8 cellular contexts compared by ENCODE assay signal in genomic region chr21:45974073-45975016, GRCh38. TPM values are rescaled to one million over a fixed set of nuclear protein-coding genes. Genes with fewer than 3 reads are reported as not detected.
DNase-seq lines count a peak whose midpoint lies in the region; ATAC-seq, FAIRE-seq and TF ChIP-seq lines count a peak whose summit lies in the region.

No MANE protein-coding gene starts in this region.

- intact Hi-C loops in A673 (cut with micrococcal nuclease; ENCODE audit: unreplicated experiment) = loop anchor here (5.0 kb wide), 2 partner anchors 168 to 253 kb away; partner anchors contain the start of gene LSS

- 0 out of 2 replicates have a peak overlapping the region, but pooled peaks have one; percentile 39 for H2AK5ac ChIP-seq in H1 (ENCODE audit: low read depth, low read length)

- H3K27me3 ChIP-seq in A673 (replicated peaks; ENCODE audit: insufficient read depth, low read depth, low read length, poor library complexity) (no peaks in the 10 kb centered on the region), H1 (replicated peaks in 1 of 4; ENCODE audit: control insufficient read depth in 3 of 4, extremely low read depth in 1 of 4, insufficient read depth in 3 of 4, low read length in 3 of 4) (peaks cover 0 to 23% (median 11%) of the 10 kb centered on the region in 4 experiments; a peak in 4 of 7 replicates)

- H3K4me1 ChIP-seq in A673 (ENCODE audit: insufficient read depth, low read length, poor library complexity, severe bottlenecking) (peaks cover 72% of the 10 kb centered on the region), H1 (replicated peaks in 1 of 4; ENCODE audit: control insufficient read depth in 3 of 4, insufficient read depth in 4 of 4, low read length in 3 of 4) (peaks cover 0 to 34% (median 18%) of the 10 kb centered on the region in 4 experiments; a peak in 6 of 7 replicates)

- H3K36me3 ChIP-seq in A673 (ENCODE audit: insufficient read depth, low read length, poor library complexity, severe bottlenecking) (no peaks in the 10 kb centered on the region), H1 (ENCODE audit: control insufficient read depth in 2 of 4, insufficient read depth in 4 of 4, low read length in 3 of 4) (no peaks in the 10 kb centered on the region)

- POLR2A ChIA-PET in A673 (lab: Charles Lee; ENCODE audit: low non-redundant PET) (no interaction called here), H1 (lab: Charles Lee; ENCODE audit: partially characterized antibody) (interaction anchor here (0.6 to 1.0 kb wide), 4 partner anchors 21 to 169 kb away, joined by 3 to 4 read pairs (median 3); no protein-coding TSS in a partner anchor)

- TF ChIP-seq CTCF in A673 (conservative IDR thresholded peaks at IDR 0.05; ENCODE audit: low read depth, low read length) (no peak), H1 (IDR thresholded peaks at IDR 0.05; ENCODE audit: control extremely low read depth in 1 of 3, insufficient read depth in 1 of 3, low read depth in 1 of 3, low read length in 3 of 3) (no peak), type B pancreatic cell (conservative IDR thresholded peaks at IDR 0.05) (no peak)

- peak overlapping the region; percentile 88; the same call in 1 of the 2 replicates for H2BK15ac ChIP-seq in H1 (ENCODE audit: low read length)

- FAIRE-seq in GM12892 (lab: Jason Lieb, UNC) = no peak
- FAIRE-seq in H1 (lab: Jason Lieb, UNC) = no peak

- peak overlapping the region; percentile 92; the same call in 1 of the 2 replicates for H2BK12ac ChIP-seq in H1 (ENCODE audit: low read depth, low read length)

- TF ChIP-seq POLR2A in GM12892 (IDR thresholded peaks at IDR 0.05; ENCODE audit: low read depth, low read length) = no peak
- no peak for TF ChIP-seq POLR2A in H1 (IDR thresholded peaks at IDR 0.05; ENCODE audit: control extremely low read depth in 1 of 2, low read depth in 2 of 2, low read length in 2 of 2)
- no peak for TF ChIP-seq POLR2A in GM18505 (IDR thresholded peaks at IDR 0.05; ENCODE audit: borderline replicate concordance, extremely low read depth, insufficient read depth, insufficient read length)

- H3K27ac Mint-ChIP-seq in memory B cell (no peak overlapping the region), type B pancreatic cell (no peak overlapping the region)

- H3K27me3 Mint-ChIP-seq in memory B cell = peaks cover 7% of the 10 kb centered on the region
- peaks cover 36% of the 10 kb centered on the region for H3K27me3 Mint-ChIP-seq in type B pancreatic cell

- H3K9me3 Mint-ChIP-seq in memory B cell (no peaks in the 10 kb centered on the region), type B pancreatic cell (no peaks in the 10 kb centered on the region)

- no peak for TF ChIP-seq RAD21 in H1 (IDR thresholded peaks at IDR 0.05 in 1 of 2, conservative IDR thresholded peaks at IDR 0.05 in 1 of 2; ENCODE audit: low read depth in 2 of 2, low read length in 2 of 2)

- H2BK120ac ChIP-seq in H1 (replicated peaks; ENCODE audit: low read depth, low read length) = peak overlapping the region; percentile 94

- H3K56ac ChIP-seq in H1 (replicated peaks; ENCODE audit: insufficient read length, low read depth, low read length) = peak overlapping the region; percentile 80

- H3K23ac ChIP-seq in H1 (ENCODE audit: insufficient read length) = no peak overlapping the region

- peak; percentile 36 for ATAC-seq in memory B cell (ENCODE audit: low read depth)
- ATAC-seq in GM18505 (IDR thresholded peaks at IDR 0.05; ENCODE audit: unreplicated experiment) = no peak

- H3K14ac ChIP-seq in H1 (ENCODE audit: insufficient read length) = peak overlapping the region; percentile 61

- H3K4me3 Mint-ChIP-seq in memory B cell (peak overlapping the region; percentile 79), type B pancreatic cell (peak overlapping the region; percentile 86)

- H2BK20ac ChIP-seq in H1 (ENCODE audit: low read length) = peak overlapping the region; percentile 72; the same call in 1 of the 2 replicates

- H3K9me3 ChIP-seq in A673 (ENCODE audit: low read depth, low read length, poor library complexity, severe bottlenecking) (no peaks in the 10 kb centered on the region), H1 (ENCODE audit: insufficient read depth in 2 of 2, low read depth in 1 of 2, low read length in 1 of 2) (no peaks in the 10 kb centered on the region)

- peak overlapping the region in 2 of 4 experiments; percentile 20 to 34; a peak in 4 of 7 replicates for H3K9ac ChIP-seq in H1 (replicated peaks in 1 of 4; ENCODE audit: extremely low read depth in 1 of 4, low read depth in 3 of 4, low read length in 3 of 4)

- H3K23me2 ChIP-seq in H1 (ENCODE audit: low read depth, low read length) = peaks cover 26% of the 10 kb centered on the region; the same call in 1 of the 2 replicates

- no peaks in the 10 kb centered on the region for H4K20me1 ChIP-seq in H1 (replicated peaks in 1 of 2; ENCODE audit: control insufficient read depth in 1 of 2, insufficient read depth in 2 of 2, low read length in 2 of 2)

- peak overlapping the region; percentile 78; the same call in 1 of the 2 replicates for H2BK5ac ChIP-seq in H1 (ENCODE audit: low read depth, low read length)

- H3K4me1 Mint-ChIP-seq in memory B cell (peaks cover 3% of the 10 kb centered on the region), type B pancreatic cell (ENCODE audit: unreplicated experiment) (peaks cover 24% of the 10 kb centered on the region)

- peak overlapping the region; percentile 99 for H3K4ac ChIP-seq in H1 (replicated peaks; ENCODE audit: insufficient read length, low read depth, low read length)

- no peak for DNase-seq in A673 (ENCODE audit: low spot score)
- peak; percentile 54 for DNase-seq in GM12892 (ENCODE audit: insufficient read length)
- peak; percentile 93 for DNase-seq in SW480 (ENCODE audit: low spot score)
- peak in 1 of 2 experiments; percentile 78 for DNase-seq in H1 (ENCODE audit: low read depth in 1 of 2, low spot score in 2 of 2)
- no peak for DNase-seq in memory B cell (ENCODE audit: low spot score in 2 of 2)
- peak; percentile 77 for DNase-seq in type B pancreatic cell (ENCODE audit: extremely low spot score, unreplicated experiment)
- no peak for DNase-seq in epidermal melanocyte (ENCODE audit: insufficient read length, low spot score)

- H3K36me3 Mint-ChIP-seq in memory B cell (no peaks in the 10 kb centered on the region), type B pancreatic cell (no peaks in the 10 kb centered on the region)

- H3K4me3 ChIP-seq in A673 (ENCODE audit: low read depth, low read length, poor library complexity, severe bottlenecking) (peak overlapping the region; percentile 45), H1 (ENCODE audit: extremely low read depth in 1 of 4, insufficient read depth in 2 of 4, low read depth in 3 of 4, low read length in 4 of 4) (peak overlapping the region; percentile 42 to 71 (median 60))

- H4K91ac ChIP-seq in H1 (replicated peaks; ENCODE audit: insufficient read length, low read length) = peak overlapping the region; percentile 99

- CTCF ChIA-PET in A673 (lab: Charles Lee) = interaction anchor here (0.6 to 1.7 kb wide), 5 partner anchors 20 to 444 kb away, joined by 3 to 20 read pairs (median 8); partner anchors contain the start of gene C21orf58
- CTCF ChIA-PET in H1 (lab: Charles Lee; ENCODE audit: partially characterized antibody) = interaction anchor here (0.5 to 5.2 kb wide), 12 partner anchors 8 to 619 kb away, joined by 3 to 47 read pairs (median 4); partner anchors contain the start of gene COL6A1

- WGBS in H1 (ENCODE audit: extremely low coverage in 1 of 2, insufficient coverage in 1 of 2, insufficient read length in 1 of 2, insufficient replicate concordance in 2 of 2, low coverage in 1 of 2, low lambda C conversion rate in 2 of 2, missing lambda C conversion rate in 1 of 2), 2 experiments = 2% methylated on average over 45 of the region's 59 CpGs; no CpG with 5 or more reads in 1 of the 2 experiments

- peak overlapping the region; percentile 99 for H3K18ac ChIP-seq in H1 (ENCODE audit: extremely low read depth, low read length)

- H3K27ac ChIP-seq in A673 (ENCODE audit: low read depth, low read length, poor library complexity, severe bottlenecking) = peak overlapping the region; percentile 73
- H3K27ac ChIP-seq in H1 (ENCODE audit: low read depth, low read length) = no peak overlapping the region

- H3K79me2 ChIP-seq in H1 (ENCODE audit: control insufficient read depth in 1 of 2, insufficient read depth in 2 of 2, low read length in 2 of 2) = no peaks in the 10 kb centered on the region

- H4K8ac ChIP-seq in H1 (ENCODE audit: extremely low read depth, insufficient read depth, low read length) = peak overlapping the region; percentile 81

- no peak for TF ChIP-seq EP300 in H1 (IDR thresholded peaks at IDR 0.05; ENCODE audit: borderline replicate concordance in 1 of 2, low read depth in 2 of 2, low read length in 2 of 2)

- peak overlapping the region; percentile 88 for H4K5ac ChIP-seq in H1 (ENCODE audit: insufficient read length, low read depth, low read length)

- H3K79me1 ChIP-seq in H1 (ENCODE audit: low read depth, low read length) = no peaks in the 10 kb centered on the region

- no TSS peak for BruUV-seq in A673 (replicated peaks; lab: Mats Ljungman, UMichigan)

- peak overlapping the region; percentile 97 for H3K4me2 ChIP-seq in H1 (ENCODE audit: insufficient read depth in 1 of 2, low read depth in 2 of 2, low read length in 2 of 2)

- no peak overlapping the region; the same call in 1 of the 2 replicates for H2AFZ ChIP-seq in H1 (ENCODE audit: low read length)

TF ChIP-seq in H1, 55 proteins besides CTCF, POLR2A, EP300 and RAD21 (continues in another document):
- TF ChIP-seq, protein P1, sequence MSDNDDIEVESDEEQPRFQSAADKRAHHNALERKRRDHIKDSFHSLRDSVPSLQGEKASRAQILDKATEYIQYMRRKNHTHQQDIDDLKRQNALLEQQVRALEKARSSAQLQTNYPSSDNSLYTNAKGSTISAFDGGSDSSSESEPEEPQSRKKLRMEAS (IDR thresholded peaks at IDR 0.05) = peak; percentile 65
- TF ChIP-seq TAF1 (IDR thresholded peaks at IDR 0.05; ENCODE audit: low read depth, low read length) = 0 out of 2 replicates have a peak, but pooled peaks have one; percentile 15
- no peak for TF ChIP-seq BCL11A (IDR thresholded peaks at IDR 0.05; ENCODE audit: low read depth in 2 of 2, low read length in 2 of 2)
- TF ChIP-seq EGR1 (IDR thresholded peaks at IDR 0.05; ENCODE audit: borderline replicate concordance, low read depth, low read length) = no peak
- TF ChIP-seq JUND (IDR thresholded peaks at IDR 0.05; ENCODE audit: low read length) = peak; percentile 9; the same call in 1 of the 2 replicates

RNA-seq across cellular contexts. Expression of gene COL6A1, which starts 7.2 kb away (rescaled TPM):
- 19.7 and 39.0 TPM in 2 replicates for total RNA-seq in A673 (2021)
- polyA plus RNA-seq in GM12892 (2012; ENCODE audit: missing spikeins) = not detected
- total RNA-seq in H1 (2021; fragmentation: NEBNext Ultra II Directional; extraction: Animal tissue kit (Norgen Biotek cat#: 25700)) = 100 and 104 TPM in 2 replicates
- 115 and 212 TPM in 2 replicates for polyA plus RNA-seq in H1 (2011; rRNA removed)
- 118 TPM for polyA plus RNA-seq in H1 (2011; cell fraction: cytosol; rRNA removed)
- polyA plus RNA-seq in H1 (2011; cell fraction: nucleus; rRNA removed) = 658 TPM
- 110 to 163 TPM (median 152 TPM) in 4 replicates for polyA plus RNA-seq in H1 (2012, experiment 1 of 2)
- 98.6 TPM for polyA plus RNA-seq in H1 (2012, experiment 2 of 2)
- 176 TPM for polyA plus RNA-seq in H1 (2013, experiment 1 of 2)
- polyA plus RNA-seq in H1 (2013, experiment 2 of 2) = 154 TPM
- polyA minus RNA-seq in H1 (2011; rRNA and poly(A)+ RNA removed) = 32.7 and 35.2 TPM in 2 replicates
- 53.2 TPM for polyA minus RNA-seq in H1 (2011; cell fraction: cytosol; rRNA and poly(A)+ RNA removed)
- 70.5 TPM for polyA minus RNA-seq in H1 (2011; cell fraction: nucleus; rRNA and poly(A)+ RNA removed)
- 78.4 and 167 TPM in 2 replicates for total RNA-seq in type B pancreatic cell (ENCODE audit: low replicate concordance)

Comparison
In these comparisons a context has a peak if more than half of its experiments do, and no peak if none do; other contexts are left out.
1. DNase-seq: peak in GM12892 (single experiment), SW480 (single experiment) and type B pancreatic cell (single experiment); none in A673 (single experiment), memory B cell (0 of 2) and epidermal melanocyte (single experiment).